16 cellular contexts compared by ENCODE assay signal in genomic region chr1:164614316-164614715, GRCh38. TPM values are rescaled to one million over a fixed set of nuclear protein-coding genes. Genes with fewer than 3 reads are reported as not detected.
A peak's percentile ranks its signal among the peaks of the same experiment; 100 is the strongest.
DNase-seq lines count a peak whose midpoint lies in the region; ATAC-seq and TF ChIP-seq lines count a peak whose summit lies in the region.
"Had no signal": no experiment of that assay in that cellular context is flagged by ENCODE, and none has a peak within 500 bp of the region (broad histone marks: within the 10 kb centered on the region; RNA-seq: fewer than 3 reads in every experiment).

No MANE protein-coding gene starts in this region.

- H3K27ac ChIP-seq in GM23338 (ENCODE audit: low read depth): no peak overlapping the region
- H3K27ac ChIP-seq in esophagus squamous epithelium: peak overlapping the region in 3 of 4 donors; percentile 75 to 85 (median 79)
- peak overlapping the region; percentile 46 to 85 (median 80) for H3K27ac ChIP-seq in gastrocnemius medialis
- H3K27ac ChIP-seq: C4-2B, SJSA1 had no signal

- H3K9me3 ChIP-seq in esophagus squamous epithelium (no peaks in the 10 kb centered on the region), gastrocnemius medialis (no peaks in the 10 kb centered on the region)
- H3K9me3 ChIP-seq: SJSA1 had no signal

- in situ Hi-C loops in gastrocnemius medialis (cut with MboI; ENCODE audit: low sequenced_read_pairs in 4 of 4): no loop called here

- H3K27me3 ChIP-seq in GM23338 (ENCODE audit: insufficient read depth) (no peaks in the 10 kb centered on the region), esophagus squamous epithelium (no peaks in the 10 kb centered on the region), gastrocnemius medialis (no peaks in the 10 kb centered on the region)
- H3K27me3 ChIP-seq: SJSA1 had no signal

- no peak for TF ChIP-seq CTCF in GM23338 (conservative IDR thresholded peaks at IDR 0.05; ENCODE audit: low read depth in 2 of 2)
- no peak for TF ChIP-seq CTCF in esophagus squamous epithelium (IDR thresholded peaks at IDR 0.05)
- TF ChIP-seq CTCF in gastrocnemius medialis (IDR thresholded peaks at IDR 0.05 in 4 of 5, conservative IDR thresholded peaks at IDR 0.05 in 1 of 5): no peak
- TF ChIP-seq CTCF in natural killer cell (IDR thresholded peaks at IDR 0.05): no peak

- H3K9me3 Mint-ChIP-seq in GM23338 (no peaks in the 10 kb centered on the region), natural killer cell (no peaks in the 10 kb centered on the region)

- H3K36me3 Mint-ChIP-seq in GM23338 (ENCODE audit: low read depth): peaks cover 10% of the 10 kb centered on the region; the same call in 2 of the 3 replicates
- H3K36me3 Mint-ChIP-seq in natural killer cell: no peaks in the 10 kb centered on the region

- WGBS in esophagus squamous epithelium, 2 donors: 64 to 78% methylated on average over 6 of the region's 6 CpGs

- no peaks in the 10 kb centered on the region; the same call in 1 of the 2 replicates for H3F3A ChIP-seq in GM23338 (replicated peaks; ENCODE audit: low read depth)

- peaks cover 67% of the 10 kb centered on the region for H3K4me1 Mint-ChIP-seq in GM23338
- no peaks in the 10 kb centered on the region for H3K4me1 Mint-ChIP-seq in natural killer cell

- H3K27ac Mint-ChIP-seq in GM23338 (peak overlapping the region; percentile 39), natural killer cell (no peak overlapping the region)

- H3K4me2 ChIP-seq in GM23338: peak overlapping the region; percentile 65

- no peak for TF ChIP-seq POLR2A in esophagus squamous epithelium (IDR thresholded peaks at IDR 0.05)
- TF ChIP-seq POLR2A in gastrocnemius medialis (IDR thresholded peaks at IDR 0.05): no peak

- H3K9me2 ChIP-seq in GM23338 (ENCODE audit: insufficient read depth): no peaks in the 10 kb centered on the region

- H3K36me3 ChIP-seq in GM23338 (ENCODE audit: insufficient read depth): no peaks in the 10 kb centered on the region
- no peaks in the 10 kb centered on the region for H3K36me3 ChIP-seq in esophagus squamous epithelium
- H3K36me3 ChIP-seq in gastrocnemius medialis: no peaks in the 10 kb centered on the region
- H3K36me3 ChIP-seq: SJSA1 had no signal

- H3K4me3 ChIP-seq in GM23338 (no peak overlapping the region), esophagus squamous epithelium (no peak overlapping the region), gastrocnemius medialis (no peak overlapping the region)
- H3K4me3 ChIP-seq: K562, PC-9, SJSA1 had no signal

- H3K4me1 ChIP-seq in GM23338 (ENCODE audit: insufficient read depth) (peaks cover 74% of the 10 kb centered on the region), esophagus squamous epithelium (peaks cover 41 to 100% (median 56%) of the 10 kb centered on the region in 3 donors), gastrocnemius medialis (peaks cover 69 to 74% of the 10 kb centered on the region in 2 donors)

- no peak overlapping the region for H3K4me3 Mint-ChIP-seq in GM23338
- no peak overlapping the region for H3K4me3 Mint-ChIP-seq in natural killer cell

- peaks cover 99% of the 10 kb centered on the region for H3K79me2 ChIP-seq in GM23338 (replicated peaks; ENCODE audit: insufficient read depth)

- ATAC-seq in GM23338 (no peak), gastrocnemius medialis (no peak), HG03196 (IDR thresholded peaks at IDR 0.05; ENCODE audit: unreplicated experiment) (no peak), natural killer cell (no peak)
- ATAC-seq: K562 had no signal

- no peak overlapping the region for H2AFZ ChIP-seq in GM23338
- H2AFZ ChIP-seq: PC-9 had no signal

- no peak for DNase-seq in GM23338 (ENCODE audit: low spot score)
- DNase-seq in NCI-H2107 (lab: John Stamatoyannopoulos, UW): peak; percentile 71
- no peak for DNase-seq in esophagus squamous epithelium (lab: John Stamatoyannopoulos, UW)
- no peak for DNase-seq in gastrocnemius medialis
- no peak for DNase-seq in ecto neural progenitor cell (ENCODE audit: low spot score)
- no peak for DNase-seq in natural killer cell
- DNase-seq: DND-41, NCI-H1105, NCI-H187, NCI-H446 treated with DMSO at 0.1 percent for 48 hours, PC-9 had no signal

- intact Hi-C loops in esophagus squamous epithelium (cut with DNase I): loop anchor here (10.0 kb wide), 1 partner anchor 170 kb away; no protein-coding TSS in a partner anchor
- intact Hi-C loops in gastrocnemius medialis (cut with DNase I; ENCODE audit: low total_unique reads): loop anchor here (5.0 kb wide), 1 partner anchor 52 kb away; no protein-coding TSS in a partner anchor
- intact Hi-C loops in natural killer cell (cut with micrococcal nuclease): no loop called here

- peaks cover 7% of the 10 kb centered on the region for H3K27me3 Mint-ChIP-seq in GM23338 (ENCODE audit: insufficient read depth, low read depth, poor library complexity)
- H3K27me3 Mint-ChIP-seq in natural killer cell (ENCODE audit: low read depth in 2 of 2): peaks cover 10 to 20% of the 10 kb centered on the region in 2 donors

- peaks cover 23% of the 10 kb centered on the region; the same call in 1 of the 2 replicates for H4K20me1 ChIP-seq in GM23338 (replicated peaks; ENCODE audit: insufficient read depth)

TF ChIP-seq in GM23338, 12 proteins besides CTCF, POLR2A, EP300 and RAD21 (continues in another document):
- TF ChIP-seq POLR2AphosphoS5 (IDR thresholded peaks at IDR 0.05; ENCODE audit: low read depth) (no peak), EZH2phosphoT487 (IDR thresholded peaks at IDR 0.05; ENCODE audit: unreplicated experiment) (no peak), STAT1 (IDR thresholded peaks at IDR 0.05; ENCODE audit: unreplicated experiment) (no peak), ZNF462 (CRISPR knock-in tag; IDR thresholded peaks at IDR 0.05) (no peak), ZNF331 (CRISPR knock-in tag; IDR thresholded peaks at IDR 0.05; ENCODE audit: low read depth) (no peak), EZH2 (IDR thresholded peaks at IDR 0.05; ENCODE audit: low read depth, unreplicated experiment) (no peak), ZNF114 (CRISPR knock-in tag; IDR thresholded peaks at IDR 0.05) (no peak)

RNA-seq across cellular contexts. Expression of gene PBX1, which starts 55.3 kb away (rescaled TPM):
- total RNA-seq in GM23338 (2014; rRNA removed; shearing (Covaris generic)): 84.2 and 104 TPM in 2 replicates
- polyA plus RNA-seq in GM23338 (2016; fragmentation: Nextera tagmentation; extraction: Ambion mirVana): 39.3 and 40.0 TPM in 2 replicates
- 10 to 100 TPM; 15.2 to 48.6 (median 23.5) TPM for total RNA-seq in esophagus squamous epithelium
- total RNA-seq in gastrocnemius medialis: 10 to 100 TPM; 21.7 to 36.5 (median 29.0) TPM
- total RNA-seq in natural killer cell: 1 to 10 TPM in 2 of 3 donors, under 1 TPM in 1; 0.54 to 3.5 (median 1.4) TPM
- total RNA-seq: G401 had no signal
